In the genomic region with DNA sequence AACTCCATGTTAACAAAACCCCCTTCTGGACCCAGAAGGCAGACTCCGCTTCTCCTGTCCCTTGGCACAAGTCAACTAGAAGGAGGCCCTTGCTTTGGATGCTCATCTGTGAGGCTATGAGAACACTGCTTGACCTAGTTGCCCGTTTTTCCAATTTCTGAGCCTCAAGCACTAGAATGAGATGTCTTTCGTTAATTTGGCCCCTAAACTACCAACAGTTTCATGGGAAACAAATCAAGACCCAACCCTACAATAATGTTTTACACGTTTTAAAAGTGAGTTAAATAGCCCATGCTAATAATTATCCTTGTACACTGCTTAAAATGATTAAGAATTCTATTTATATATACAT, we compare ENCODE assay signal across 8 cellular contexts. TPM values are rescaled to one million over a fixed set of nuclear protein-coding genes. Genes with fewer than 3 reads are reported as not detected.
DNase-seq lines count a peak whose midpoint lies in the region; ATAC-seq and TF ChIP-seq lines count a peak whose summit lies in the region.

No MANE protein-coding gene starts in this region.

- no peak for TF ChIP-seq CTCF in GM12864 (IDR thresholded peaks at IDR 0.05; ENCODE audit: low read depth, low read length, missing control alignments)
- TF ChIP-seq CTCF in fibroblast of pulmonary artery (IDR thresholded peaks at IDR 0.05; ENCODE audit: low read length, missing control alignments), result no peak
- no peak for TF ChIP-seq CTCF in sigmoid colon (IDR thresholded peaks at IDR 0.05)

- H3K4me1 Mint-ChIP-seq in T-cell, result peaks cover 21 to 40% (median 31%) of the 10 kb centered on the region in 3 donors

- H3K36me3 ChIP-seq in sigmoid colon, result no peaks in the 10 kb centered on the region

- no peaks in the 10 kb centered on the region for H3K9me3 Mint-ChIP-seq in T-cell

- CTCF ChIA-PET in T-cell (lab: Charles Lee), result interaction anchor here in 1 of 2 donors (2.8 kb wide), 1 partner anchor 28 kb away, joined by 33 read pairs; no protein-coding TSS in a partner anchor

- no peak for TF ChIP-seq EP300 in sigmoid colon (IDR thresholded peaks at IDR 0.05)

- H3K36me3 Mint-ChIP-seq in T-cell, result peaks cover 13% of the 10 kb centered on the region

- TF ChIP-seq POLR2A in sigmoid colon (IDR thresholded peaks at IDR 0.05), result no peak

- H3K27me3 Mint-ChIP-seq in T-cell, result no peaks in the 10 kb centered on the region

- WGBS in sigmoid colon, 2 donors, result 68 to 85% methylated on average over 4 of the region's 4 CpGs

- peak overlapping the region; percentile 96 to 99 for H3K27ac Mint-ChIP-seq in T-cell

- peak overlapping the region; percentile 89 to 95 (median 92) for H3K4me3 Mint-ChIP-seq in T-cell

- H3K4me1 ChIP-seq in sigmoid colon, result peaks cover 0 to 20% (median 13%) of the 10 kb centered on the region in 4 donors

- POLR2A ChIA-PET in T-cell (lab: Charles Lee), result interaction anchor here in 1 of 2 donors (1.3 kb wide), 1 partner anchor 397 kb away, joined by 7 read pairs; no protein-coding TSS in a partner anchor

- H3K9me3 ChIP-seq in sigmoid colon, result no peaks in the 10 kb centered on the region

- no peaks in the 10 kb centered on the region for H3K27me3 ChIP-seq in sigmoid colon

- intact Hi-C loops in sigmoid colon (cut with DNase I), result loop anchor here (2.0 to 10.0 kb wide), 5 partner anchors 92 to 769 kb away; a partner anchor contains a TSS

- ATAC-seq in T-cell (replicated peaks in 1 of 4) (no peak), HG03432 (IDR thresholded peaks at IDR 0.05; ENCODE audit: unreplicated experiment) (no peak), HG02884 (IDR thresholded peaks at IDR 0.05; ENCODE audit: unreplicated experiment) (no peak)

- H3K27ac ChIP-seq in sigmoid colon, result peak overlapping the region; percentile 99

- DNase-seq in GM12864 (ENCODE audit: low read depth) (no peak), T-cell (no peak), fibroblast of pulmonary artery (ENCODE audit: low read depth) (no peak), sigmoid colon (no peak), hypothalamus (lab: John Stamatoyannopoulos, UW) (no peak), NCI-H146 treated with DMSO at 0.1 percent for 48 hours (lab: John Stamatoyannopoulos, UW; ENCODE audit: unreplicated experiment) (no peak)

- H3K4me3 ChIP-seq in GM12864 (ENCODE audit: low read depth, low read length) (peak overlapping the region; percentile 97), fibroblast of pulmonary artery (replicated peaks; ENCODE audit: low read depth, low read length) (peak overlapping the region; percentile 67), sigmoid colon (peak overlapping the region; percentile 72 to 89 (median 88))

RNA-seq across cellular contexts. Expression of a gene that starts 2.2 kb away (rescaled TPM):
- total RNA-seq in T-cell (100 to 1,000 TPM; 108 to 156 (median 122) TPM), sigmoid colon (10 to 100 TPM; 36.0 to 65.6 (median 49.9) TPM)
- polyA plus RNA-seq in sigmoid colon, result 10 to 100 TPM in 1 of 3 donors, 1 to 10 TPM in 2; 5.5 to 11.9 (median 9.6) TPM
